Comparison of ENCODE assay signal across 1 cellular context in genomic region chr1:161305872-161306519, GRCh38.
TF ChIP-seq lines count a peak whose summit lies in the region.

No MANE protein-coding gene starts in this region.

TF ChIP-seq in HepG2, 621 proteins besides CTCF, POLR2A, EP300 and RAD21 (continued from another document and continues in another):
- TF ChIP-seq JDP2 (CRISPR knock-in tag; IDR thresholded peaks at IDR 0.05; ENCODE audit: borderline replicate concordance) = no peak
- TF ChIP-seq ZNF674 (CRISPR knock-in tag; IDR thresholded peaks at IDR 0.05; ENCODE audit: low read depth) = no peak
- no peak for TF ChIP-seq TMF1 (CRISPR knock-in tag; IDR thresholded peaks at IDR 0.05; ENCODE audit: low read depth)
- TF ChIP-seq ZNF430 (CRISPR knock-in tag; IDR thresholded peaks at IDR 0.05) = peak; percentile 60; the same call in 1 of the 2 replicates
- peak; percentile 49; the same call in 1 of the 2 replicates for TF ChIP-seq POLR2AphosphoS5 (IDR thresholded peaks at IDR 0.05; ENCODE audit: low read depth, low read length)
- no peak for TF ChIP-seq TARDBP (CRISPR knock-in tag; IDR thresholded peaks at IDR 0.05)
- TF ChIP-seq HOXA5 (CRISPR knock-in tag; IDR thresholded peaks at IDR 0.05) = no peak
- no peak for TF ChIP-seq ZNF781 (CRISPR knock-in tag; IDR thresholded peaks at IDR 0.05; ENCODE audit: borderline replicate concordance, not compliant biosample characterization)
- no peak for TF ChIP-seq ARNTL (CRISPR knock-in tag; IDR thresholded peaks at IDR 0.05)
- TF ChIP-seq ZNF205 (CRISPR knock-in tag; IDR thresholded peaks at IDR 0.05) = no peak
- no peak for TF ChIP-seq ZUFSP (CRISPR knock-in tag; IDR thresholded peaks at IDR 0.05; ENCODE audit: borderline replicate concordance)
- TF ChIP-seq ZNF672 (CRISPR knock-in tag; IDR thresholded peaks at IDR 0.05) = no peak
- no peak for TF ChIP-seq ZNF431 (CRISPR knock-in tag; IDR thresholded peaks at IDR 0.05; ENCODE audit: borderline replicate concordance, low read depth)
- TF ChIP-seq MLX (CRISPR knock-in tag; IDR thresholded peaks at IDR 0.05) = no peak
- TF ChIP-seq KAT8 (CRISPR knock-in tag; IDR thresholded peaks at IDR 0.05) = 0 out of 2 replicates have a peak, but pooled peaks have one; percentile 26
- no peak for TF ChIP-seq ZNF260 (CRISPR knock-in tag; IDR thresholded peaks at IDR 0.05; ENCODE audit: borderline replicate concordance, low read depth)
- TF ChIP-seq MIER2 (CRISPR knock-in tag; IDR thresholded peaks at IDR 0.05) = no peak
- TF ChIP-seq YEATS4 (CRISPR knock-in tag; IDR thresholded peaks at IDR 0.05; ENCODE audit: borderline replicate concordance) = peak; percentile 50; the same call in 1 of the 2 replicates
- TF ChIP-seq ZNF276 (CRISPR knock-in tag; IDR thresholded peaks at IDR 0.05; ENCODE audit: low read depth) = 0 out of 2 replicates have a peak, but pooled peaks have one; percentile 52
- 0 out of 2 replicates have a peak, but pooled peaks have one; percentile 14 for TF ChIP-seq MAX (IDR thresholded peaks at IDR 0.05)
- peak; percentile 43 for TF ChIP-seq STAG1 (CRISPR knock-in tag; IDR thresholded peaks at IDR 0.05)
- no peak for TF ChIP-seq U2AF1 (optimal IDR thresholded peaks at IDR 0.05; ENCODE audit: low read depth, low read length)
- TF ChIP-seq XBP1 (CRISPR knock-in tag; IDR thresholded peaks at IDR 0.05) = no peak
- TF ChIP-seq ZNF235 (CRISPR knock-in tag; IDR thresholded peaks at IDR 0.05; ENCODE audit: borderline replicate concordance) = no peak
- no peak for TF ChIP-seq NONO (IDR thresholded peaks at IDR 0.05)
- no peak for TF ChIP-seq NONO (CRISPR knock-in tag; conservative IDR thresholded peaks at IDR 0.05)
- TF ChIP-seq SMC3 (IDR thresholded peaks at IDR 0.05; ENCODE audit: low read length) = no peak; the same call in 1 of the 2 replicates
- no peak for TF ChIP-seq NR1H2 (CRISPR knock-in tag; IDR thresholded peaks at IDR 0.05; ENCODE audit: borderline replicate concordance, low read depth)
- TF ChIP-seq SAP130 (CRISPR knock-in tag; IDR thresholded peaks at IDR 0.05; ENCODE audit: low read depth) = no peak; the same call in 1 of the 2 replicates
- TF ChIP-seq POGK (CRISPR knock-in tag; conservative IDR thresholded peaks at IDR 0.05) = no peak
- no peak for TF ChIP-seq ZNF543 (CRISPR knock-in tag; IDR thresholded peaks at IDR 0.05)
- no peak for TF ChIP-seq ZNF740 (CRISPR knock-in tag; IDR thresholded peaks at IDR 0.05)
- no peak for TF ChIP-seq ZHX2 (IDR thresholded peaks at IDR 0.05; ENCODE audit: low read depth)
- TF ChIP-seq ZHX2 (CRISPR knock-in tag; IDR thresholded peaks at IDR 0.05; ENCODE audit: borderline replicate concordance) = no peak
- TF ChIP-seq ZNF710 (CRISPR knock-in tag; IDR thresholded peaks at IDR 0.05; ENCODE audit: borderline replicate concordance) = no peak
- TF ChIP-seq ZNF292 (CRISPR knock-in tag; IDR thresholded peaks at IDR 0.05; ENCODE audit: borderline replicate concordance, low read depth) = no peak
- TF ChIP-seq SP1 (IDR thresholded peaks at IDR 0.05) = no peak
- 0 out of 2 replicates have a peak, but pooled peaks have one; percentile 53 for TF ChIP-seq SP1 (CRISPR knock-in tag; IDR thresholded peaks at IDR 0.05)
- no peak for TF ChIP-seq ZIK1 (CRISPR knock-in tag; IDR thresholded peaks at IDR 0.05; ENCODE audit: borderline replicate concordance, low read depth)
- TF ChIP-seq ZNF17 (CRISPR knock-in tag; IDR thresholded peaks at IDR 0.05) = no peak
- no peak for TF ChIP-seq HNF4G (IDR thresholded peaks at IDR 0.05; ENCODE audit: borderline replicate concordance, low read depth, low read length)
- TF ChIP-seq HNF4G (CRISPR knock-in tag; IDR thresholded peaks at IDR 0.05; ENCODE audit: borderline replicate concordance, low read depth) = no peak
- TF ChIP-seq TAF15 (IDR thresholded peaks at IDR 0.05; ENCODE audit: low read depth, low read length, poor library complexity, severe bottlenecking) = no peak
- TF ChIP-seq ZBTB38 (CRISPR knock-in tag; IDR thresholded peaks at IDR 0.05) = peak; percentile 46; the same call in 1 of the 2 replicates
- no peak for TF ChIP-seq ISX (CRISPR knock-in tag; conservative IDR thresholded peaks at IDR 0.05)
- TF ChIP-seq ZBTB21 (CRISPR knock-in tag; IDR thresholded peaks at IDR 0.05) = no peak
- TF ChIP-seq HMGXB3 (CRISPR knock-in tag; IDR thresholded peaks at IDR 0.05; ENCODE audit: borderline replicate concordance) = no peak
- TF ChIP-seq GABPA (IDR thresholded peaks at IDR 0.05; ENCODE audit: low read depth, low read length) = 0 out of 2 replicates have a peak, but pooled peaks have one; percentile 28
- TF ChIP-seq GABPA (CRISPR knock-in tag; IDR thresholded peaks at IDR 0.05; ENCODE audit: low read depth) = peak; percentile 75
